Comparison of ENCODE assay signal across 12 cellular contexts in genomic region chr9:123354806-123355508, GRCh38. TPM values are rescaled to one million over a fixed set of nuclear protein-coding genes. Genes with fewer than 3 reads are reported as not detected.
DNase-seq lines count a peak whose midpoint lies in the region; ATAC-seq and TF ChIP-seq lines count a peak whose summit lies in the region.
"Had no signal": no experiment of that assay in that cellular context is flagged by ENCODE, and none has a peak within 500 bp of the region (broad histone marks: within the 10 kb centered on the region; RNA-seq: fewer than 3 reads in every experiment).

No MANE protein-coding gene starts in this region.

- no peak for ATAC-seq in GM18861 (IDR thresholded peaks at IDR 0.05; ENCODE audit: unreplicated experiment)

- no peak overlapping the region for H3K4me3 ChIP-seq in epithelial cell of esophagus (ENCODE audit: low read length)
- H3K4me3 ChIP-seq: BLaER1 treated with 17β-estradiol and CSF1 and Interleukin-3, amounts not matched to agents 10 nM and 100 nM; stomach had no signal

- H3K27ac Mint-ChIP-seq in neural crest cell (ENCODE audit: unreplicated experiment): peak overlapping the region; percentile 88
- H3K27ac Mint-ChIP-seq: activated naive CD4-positive, alpha-beta T cell treated with anti-CD3 and anti-CD28 coated beads for 36 hours; T-helper 17 cell had no signal

- no peak for TF ChIP-seq CTCF in GM13976 (IDR thresholded peaks at IDR 0.05; ENCODE audit: borderline replicate concordance, control extremely low read depth, extremely low read depth, insufficient read depth, missing control alignments)
- no peak for TF ChIP-seq CTCF in epithelial cell of esophagus (IDR thresholded peaks at IDR 0.05; ENCODE audit: insufficient read depth, low read depth, low read length, missing control alignments)
- no peak for TF ChIP-seq CTCF in neural crest cell (conservative IDR thresholded peaks at IDR 0.05)

- no peaks in the 10 kb centered on the region for H3K9me3 Mint-ChIP-seq in neural crest cell
- H3K9me3 Mint-ChIP-seq: activated naive CD4-positive, alpha-beta T cell treated with anti-CD3 and anti-CD28 coated beads for 36 hours had no signal

- H3K27me3 Mint-ChIP-seq in neural crest cell (ENCODE audit: low read depth): peaks cover 29% of the 10 kb centered on the region

- H3K36me3 Mint-ChIP-seq in neural crest cell (ENCODE audit: low read depth): no peaks in the 10 kb centered on the region

- peak overlapping the region; percentile 87 for H3K4me3 Mint-ChIP-seq in neural crest cell
- H3K4me3 Mint-ChIP-seq: activated naive CD4-positive, alpha-beta T cell treated with anti-CD3 and anti-CD28 coated beads for 36 hours; T-helper 17 cell had no signal

- in situ Hi-C loops in GM13976 (cut with MboI; ENCODE audit: low sequenced_read_pairs, unreplicated experiment): loop anchor here (10.0 to 25.0 kb wide), 2 partner anchors 270 to 893 kb away; no protein-coding TSS in a partner anchor

- DNase-seq in GM13976 (ENCODE audit: low spot score) (peak; percentile 31), M059J (ENCODE audit: low read depth) (peak; percentile 50), epithelial cell of esophagus (ENCODE audit: low read depth) (peak; percentile 30), neural crest cell (ENCODE audit: low read depth, low spot score) (no peak), T-helper 1 cell (no peak), RKO (ENCODE audit: low spot score) (no peak)

- peaks cover 46% of the 10 kb centered on the region for H3K4me1 Mint-ChIP-seq in neural crest cell

RNA-seq across cellular contexts. Expression of gene CRB2, which starts 1.0 kb away (rescaled TPM):
- total RNA-seq in M059J (2014; rRNA removed; shearing (Covaris generic)): not detected in 2 replicates
- total RNA-seq in neural crest cell: 73.4 and 80.5 TPM in 2 replicates
- total RNA-seq: activated naive CD4-positive, alpha-beta T cell treated with anti-CD3 and anti-CD28 coated beads for 36 hours; bronchial epithelial cell; T-helper 17 cell had no signal

Comparison
In these comparisons a context has a peak if more than half of its experiments do, and no peak if none do; other contexts are left out.
1. DNase-seq: peak in GM13976 (single experiment), M059J (single experiment) and epithelial cell of esophagus (single experiment); none in neural crest cell (single experiment), T-helper 1 cell (0 of 5) and RKO (single experiment).
2. RNA of gene CRB2, which starts 1.0 kb away (total RNA-seq): 73.4 to 80.5 TPM in neural crest cell; not detected in M059J; every median in the first group is over 10 times any median in the second.